In genomic region chr6:3144571-3144970, GRCh38 we compare ENCODE assay signal across 31 cellular contexts.
"Had no signal": no experiment of that assay in that cellular context is flagged by ENCODE, and none has a peak within 500 bp of the region (broad histone marks: within the 10 kb centered on the region; RNA-seq: fewer than 3 reads in every experiment).

No MANE protein-coding gene starts in this region.

- H3K4me3 ChIP-seq: esophagus squamous epithelium, left ventricle myocardium inferior, lung, mucosa of descending colon, ovary, prostate gland, smooth muscle cell, uterus had no signal

- H3K36me3 ChIP-seq: neutrophil, ovary, prostate gland, uterus had no signal

- DNase-seq: activated CD4-positive, alpha-beta T cell treated with anti-CD3 and anti-CD28 coated beads for 36 hours; activated CD4-positive, alpha-beta T cell treated with anti-CD3 and anti-CD28 coated beads, Interleukin-2, amount 50 U/mL, for 4 hours; activated CD4-positive, CD25-positive, alpha-beta regulatory T cell; activated CD8-positive, alpha-beta memory T cell treated with anti-CD3 and anti-CD28 coated beads for 24 hours; activated CD8-positive, alpha-beta memory T cell treated with anti-CD3 and anti-CD28 coated beads, Interleukin-2, amount 50 U/mL, for 48 hours; activated gamma-delta T cell; activated naive CD4-positive, alpha-beta T cell treated with anti-CD3 and anti-CD28 coated beads, Interleukin-2, amount 10 ng/mL, durations not matched to agents 7 days and 5 days; activated T-cell treated with anti-CD3 and anti-CD28 coated beads, Interleukin-2, amount 50 U/mL, for 24 hours; amygdala; caudate nucleus; esophagus squamous epithelium; foreskin melanocyte; left ventricle myocardium inferior; mucosa of descending colon; ovary; retina; stimulated activated CD4-positive, alpha-beta T cell treated with anti-CD3 and anti-CD28 coated beads, Interleukin-1b, Interleukin-23, amount 100 ng/mL, for 48 hours; stimulated activated CD4-positive, alpha-beta T cell treated with anti-CD3 and anti-CD28 coated beads, Interleukin-4, amount 100 ng/mL, for 4 hours; stimulated activated CD8-positive, alpha-beta memory T cell treated with anti-CD3 and anti-CD28 coated beads, Interleukin-4, amount 100 ng/mL, for 48 hours; stimulated activated naive CD8-positive, alpha-beta T cell treated with anti-CD3 and anti-CD28 coated beads, Interleukin-15, amount 100 ng/mL, for 72 hours; substantia nigra; uterus had no signal

- H3K27me3 Mint-ChIP-seq: activated CD4-positive, alpha-beta T cell treated with anti-CD3 and anti-CD28 coated beads for 36 hours; activated naive CD4-positive, alpha-beta T cell treated with anti-CD3 and anti-CD28 coated beads, Interleukin-2, amount 10 ng/mL, durations not matched to agents 7 days and 5 days; activated T-cell treated with anti-CD3 and anti-CD28 coated beads, Interleukin-2, amount 50 U/mL, for 24 hours; dendritic cell treated with granulocyte-macrophage colony-stimulating factor and Interleukin-4, amounts not matched to agents 40 ng/mL and 50 ng/mL, for 4 days; natural killer cell treated with Interleukin-12 subunit alpha and Interleukin-12 subunit beta and Interleukin-15 and Interleukin-18, amount 100 ng/mL, for 72 hours; stimulated activated memory B cell treated with anti-CD40 and anti-IgM and Interleukin-4, amounts not matched to agents 10 μg/mL and 1 μg/mL and 100 μg/mL, for 72 hours; stimulated activated naive CD8-positive, alpha-beta T cell treated with anti-CD3 and anti-CD28 coated beads, Interleukin-15, amount 100 ng/mL, for 72 hours; type B pancreatic cell had no signal

- H3K4me3 Mint-ChIP-seq: activated CD4-positive, alpha-beta T cell treated with anti-CD3 and anti-CD28 coated beads for 36 hours; activated naive CD4-positive, alpha-beta T cell treated with anti-CD3 and anti-CD28 coated beads, Interleukin-2, amount 10 ng/mL, durations not matched to agents 7 days and 5 days; activated T-cell treated with anti-CD3 and anti-CD28 coated beads, Interleukin-2, amount 50 U/mL, for 24 hours; dendritic cell treated with granulocyte-macrophage colony-stimulating factor and Interleukin-4, amounts not matched to agents 40 ng/mL and 50 ng/mL, for 4 days; natural killer cell treated with Interleukin-12 subunit alpha and Interleukin-12 subunit beta and Interleukin-15 and Interleukin-18, amount 100 ng/mL, for 72 hours; stimulated activated memory B cell treated with anti-CD40 and anti-IgM and Interleukin-4, amounts not matched to agents 10 μg/mL and 1 μg/mL and 100 μg/mL, for 72 hours; stimulated activated naive CD8-positive, alpha-beta T cell treated with anti-CD3 and anti-CD28 coated beads, Interleukin-15, amount 100 ng/mL, for 72 hours; type B pancreatic cell had no signal

- H3K9me3 ChIP-seq: left ventricle myocardium inferior, mucosa of descending colon, neutrophil, ovary, prostate gland, uterus had no signal

- H3K4me2 ChIP-seq: smooth muscle cell had no signal

- H3K27me3 ChIP-seq: esophagus squamous epithelium, ovary, uterus had no signal

- H3K27ac Mint-ChIP-seq: activated CD4-positive, alpha-beta T cell treated with anti-CD3 and anti-CD28 coated beads for 36 hours; activated naive CD4-positive, alpha-beta T cell treated with anti-CD3 and anti-CD28 coated beads, Interleukin-2, amount 10 ng/mL, durations not matched to agents 7 days and 5 days; activated T-cell treated with anti-CD3 and anti-CD28 coated beads, Interleukin-2, amount 50 U/mL, for 24 hours; dendritic cell treated with granulocyte-macrophage colony-stimulating factor and Interleukin-4, amounts not matched to agents 40 ng/mL and 50 ng/mL, for 4 days; natural killer cell treated with Interleukin-12 subunit alpha and Interleukin-12 subunit beta and Interleukin-15 and Interleukin-18, amount 100 ng/mL, for 72 hours; stimulated activated memory B cell treated with anti-CD40 and anti-IgM and Interleukin-4, amounts not matched to agents 10 μg/mL and 1 μg/mL and 100 μg/mL, for 72 hours; type B pancreatic cell had no signal

- H3K27ac ChIP-seq: epithelial cell of prostate, esophagus squamous epithelium, left ventricle myocardium inferior, neutrophil, ovary, prostate gland, uterus had no signal

- H3K9me3 Mint-ChIP-seq: activated naive CD4-positive, alpha-beta T cell treated with anti-CD3 and anti-CD28 coated beads, Interleukin-2, amount 10 ng/mL, durations not matched to agents 7 days and 5 days; activated T-cell treated with anti-CD3 and anti-CD28 coated beads, Interleukin-2, amount 50 U/mL, for 24 hours; natural killer cell treated with Interleukin-12 subunit alpha and Interleukin-12 subunit beta and Interleukin-15 and Interleukin-18, amount 100 ng/mL, for 72 hours; stimulated activated memory B cell treated with anti-CD40 and anti-IgM and Interleukin-4, amounts not matched to agents 10 μg/mL and 1 μg/mL and 100 μg/mL, for 72 hours; stimulated activated naive CD8-positive, alpha-beta T cell treated with anti-CD3 and anti-CD28 coated beads, Interleukin-15, amount 100 ng/mL, for 72 hours; type B pancreatic cell had no signal

- H3K36me3 Mint-ChIP-seq: natural killer cell treated with Interleukin-12 subunit alpha and Interleukin-12 subunit beta and Interleukin-15 and Interleukin-18, amount 100 ng/mL, for 72 hours had no signal

- H3K4me1 Mint-ChIP-seq: activated CD4-positive, alpha-beta T cell treated with anti-CD3 and anti-CD28 coated beads for 36 hours had no signal

- ATAC-seq: activated CD4-positive, alpha-beta T cell treated with anti-CD3 and anti-CD28 coated beads for 36 hours; mucosa of descending colon; natural killer cell treated with Interleukin-12 subunit alpha and Interleukin-12 subunit beta and Interleukin-15 and Interleukin-18, amount 100 ng/mL, for 72 hours; stimulated activated memory B cell treated with anti-CD40 and anti-IgM and Interleukin-4, amounts not matched to agents 10 μg/mL and 1 μg/mL and 100 μg/mL, for 72 hours; stimulated activated naive CD8-positive, alpha-beta T cell treated with anti-CD3 and anti-CD28 coated beads, Interleukin-15, amount 100 ng/mL, for 72 hours had no signal

- H3K4me1 ChIP-seq: uterus had no signal
